1 cellular context compared by ENCODE assay signal in genomic region chr17:55160501-55160900, GRCh38.
TF ChIP-seq lines count a peak whose summit lies in the region.

No MANE protein-coding gene starts in this region.

TF ChIP-seq in IMR-90, 13 proteins besides CTCF, POLR2A, EP300 and RAD21 (continued from another document):
- no peak for TF ChIP-seq ELK1 (IDR thresholded peaks at IDR 0.05; ENCODE audit: borderline replicate concordance, low read depth, low read length)
- no peak for TF ChIP-seq USF2 (IDR thresholded peaks at IDR 0.05; ENCODE audit: low read depth, low read length)
- no peak for TF ChIP-seq MXI1 (IDR thresholded peaks at IDR 0.05; ENCODE audit: borderline replicate concordance, low read depth, low read length)
